11 cellular contexts compared by ENCODE assay signal in the genomic region with DNA sequence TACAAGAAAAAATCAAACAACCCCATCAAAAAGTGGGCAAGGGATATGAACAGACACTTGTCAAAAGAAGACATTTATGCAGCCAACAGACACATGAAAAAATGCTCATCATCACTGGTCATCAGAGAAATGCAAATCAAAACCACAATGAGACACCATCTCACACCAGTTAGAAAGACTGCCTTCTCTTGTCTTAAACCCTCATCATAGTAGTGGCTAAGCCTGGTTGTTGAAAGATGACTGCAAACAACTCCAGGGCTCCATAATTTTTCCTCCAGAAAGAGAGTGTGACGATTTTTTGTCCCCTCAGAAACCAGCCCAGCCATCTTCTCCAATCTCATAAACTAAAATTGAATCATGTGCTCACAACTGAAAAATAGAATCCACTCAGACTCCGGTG. TPM values are rescaled to one million over a fixed set of nuclear protein-coding genes. Genes with fewer than 3 reads are reported as not detected.
"Had no signal": no experiment of that assay in that cellular context is flagged by ENCODE, and none has a peak within 500 bp of the region (broad histone marks: within the 10 kb centered on the region; RNA-seq: fewer than 3 reads in every experiment).

No MANE protein-coding gene starts in this region.

RNA-seq across cellular contexts. Expression of a gene that starts 12.1 kb away (rescaled TPM):
- total RNA-seq: activated CD4-positive, alpha-beta memory T cell treated with anti-CD3 and anti-CD28 coated beads for 36 hours; activated CD4-positive, alpha-beta T cell treated with anti-CD3 and anti-CD28 coated beads for 36 hours; activated naive CD4-positive, alpha-beta T cell treated with anti-CD3 and anti-CD28 coated beads for 36 hours; activated naive CD4-positive, alpha-beta T cell treated with anti-CD3 and anti-CD28 coated beads, Interleukin-2, amount 50 U/mL, for 72 hours; activated T-cell treated with anti-CD3 and anti-CD28 coated beads, Interleukin-2, amount 50 U/mL, for 4 hours; activated T-helper 1 cell treated with anti-CD3 and anti-CD28 coated beads, Interleukin-12 subunit alpha, Interleukin-12 subunit beta, Interleukin-2, Interleukin-4 antibody, amounts not matched to agents 30 ng/mL and 10 ng/mL and 1 ng/mL, durations not matched to agents 14 hours and 24 hours and 36 hours; NCI-H460; RPMI7951; T-cell; T-helper 17 cell; WTC11 had no signal
